ENCODE assay signal across 8 cellular contexts in genomic region chr14:54870154-54871090, GRCh38. TPM values are rescaled to one million over a fixed set of nuclear protein-coding genes. Genes with fewer than 3 reads are reported as not detected.
A peak's percentile ranks its signal among the peaks of the same experiment; 100 is the strongest.
DNase-seq lines count a peak whose midpoint lies in the region; ATAC-seq and TF ChIP-seq lines count a peak whose summit lies in the region.
"Not testable (repeated sequence)": the region's sequence is repeated elsewhere in the genome, so short reads cannot be mapped to it uniquely, and the experiment has no call there.

No MANE protein-coding gene starts in this region.

- peaks cover 42% of the 10 kb centered on the region for H3K4me1 Mint-ChIP-seq in CD4-positive, alpha-beta T cell (ENCODE audit: low read depth)
- peaks cover 16 to 62% (median 47%) of the 10 kb centered on the region in 4 donors for H3K4me1 Mint-ChIP-seq in naive thymus-derived CD8-positive, alpha-beta T cell
- peaks cover 40% of the 10 kb centered on the region for H3K4me1 Mint-ChIP-seq in stimulated activated naive CD8-positive, alpha-beta T cell treated with anti-CD3 and anti-CD28 coated beads, Interleukin-15, amount 100 ng/mL, for 72 hours

- not testable (repeated sequence) for ATAC-seq in CD4-positive, alpha-beta T cell (ENCODE audit: poor library complexity); naive thymus-derived CD8-positive, alpha-beta T cell; stimulated activated naive CD8-positive, alpha-beta T cell treated with anti-CD3 and anti-CD28 coated beads, Interleukin-15, amount 100 ng/mL, for 72 hours

- no CpG with 5 or more reads among the region's 27 CpGs for WGBS in iPS DF 6.9 (ENCODE audit: insufficient coverage, insufficient read length)

- not testable (repeated sequence) for H3K4me1 ChIP-seq in duodenal mucosa (ENCODE audit: control insufficient read depth in 1 of 2, insufficient read depth in 2 of 2, low read length in 2 of 2); iPS DF 6.9 (ENCODE audit: control insufficient read depth, insufficient read depth, low read length)

- H3K4me3 ChIP-seq in duodenal mucosa (ENCODE audit: low read depth in 1 of 2, low read length in 2 of 2) (peak overlapping the region; percentile 47 to 73), iPS DF 6.9 (ENCODE audit: low read length) (peak overlapping the region; percentile 48; the same call in 1 of the 2 replicates)

- peak in 8 of 10 experiments; percentile 17 to 61 (median 44) for DNase-seq in CD4-positive, alpha-beta T cell
- DNase-seq in M059J (ENCODE audit: low read depth) (peak; percentile 28), T follicular helper cell (ENCODE audit: low read depth) (peak; percentile 12), activated gamma-delta T cell treated with Interleukin-2 at 50 U/mL for 16 hours (peak; percentile 40)
- DNase-seq in iPS DF 6.9 (ENCODE audit: low read depth, low spot score); stimulated activated naive CD8-positive, alpha-beta T cell treated with anti-CD3 and anti-CD28 coated beads, Interleukin-15, amount 100 ng/mL, for 72 hours: not testable (repeated sequence)
- peak in 8 of 10 donors; percentile 7 to 82 (median 41) for DNase-seq in naive thymus-derived CD8-positive, alpha-beta T cell

- H3K36me3 Mint-ChIP-seq in CD4-positive, alpha-beta T cell (ENCODE audit: low read depth); naive thymus-derived CD8-positive, alpha-beta T cell: not testable (repeated sequence)

- H3K9me3 ChIP-seq in CD4-positive, alpha-beta T cell (ENCODE audit: control insufficient read depth, low read length); duodenal mucosa (ENCODE audit: control insufficient read depth in 1 of 2, low read length in 2 of 2); iPS DF 6.9 (ENCODE audit: control insufficient read depth, insufficient read depth, low read length): not testable (repeated sequence)

- POLR2A ChIA-PET in CD4-positive, alpha-beta T cell (lab: Charles Lee): interaction anchor here (0.9 to 2.0 kb wide), 2 partner anchors 11 to 31 kb away, joined by 3 to 13 read pairs; no protein-coding TSS in a partner anchor
- POLR2A ChIA-PET in naive thymus-derived CD8-positive, alpha-beta T cell (lab: Charles Lee): interaction anchor here (1.1 to 2.2 kb wide), 4 partner anchors 11 to 32 kb away, joined by 3 to 11 read pairs (median 6); partner anchors contain the start of gene GCH1

- not testable (repeated sequence) for H3K9ac ChIP-seq in duodenal mucosa (ENCODE audit: low read depth in 1 of 2, low read length in 2 of 2)

- H3K27ac Mint-ChIP-seq in CD4-positive, alpha-beta T cell: peak overlapping the region; percentile 63
- H3K27ac Mint-ChIP-seq in naive thymus-derived CD8-positive, alpha-beta T cell: peak overlapping the region in 9 of 10 donors; percentile 54 to 93 (median 81)
- not testable (repeated sequence) for H3K27ac Mint-ChIP-seq in stimulated activated naive CD8-positive, alpha-beta T cell treated with anti-CD3 and anti-CD28 coated beads, Interleukin-15, amount 100 ng/mL, for 72 hours

- not testable (repeated sequence) for H3K27ac ChIP-seq in CD4-positive, alpha-beta T cell (ENCODE audit: low read depth, low read length); duodenal mucosa (ENCODE audit: low read depth, low read length); iPS DF 6.9 (ENCODE audit: low read length)

- H3K27me3 Mint-ChIP-seq in CD4-positive, alpha-beta T cell; naive thymus-derived CD8-positive, alpha-beta T cell; stimulated activated naive CD8-positive, alpha-beta T cell treated with anti-CD3 and anti-CD28 coated beads, Interleukin-15, amount 100 ng/mL, for 72 hours: not testable (repeated sequence)

- intact Hi-C loops in CD4-positive, alpha-beta T cell (cut with DNase I, micrococcal nuclease): not testable (repeated sequence)

- not testable (repeated sequence) for TF ChIP-seq CTCF in CD4-positive, alpha-beta T cell (IDR thresholded peaks at IDR 0.05)

- CTCF ChIA-PET in CD4-positive, alpha-beta T cell (lab: Charles Lee): not testable (repeated sequence)

- peak overlapping the region; percentile 56 for H3K4me3 Mint-ChIP-seq in CD4-positive, alpha-beta T cell
- H3K4me3 Mint-ChIP-seq in naive thymus-derived CD8-positive, alpha-beta T cell: peak overlapping the region; percentile 62 to 87 (median 68)
- H3K4me3 Mint-ChIP-seq in stimulated activated naive CD8-positive, alpha-beta T cell treated with anti-CD3 and anti-CD28 coated beads, Interleukin-15, amount 100 ng/mL, for 72 hours: peak overlapping the region; percentile 49 to 76

- H3K27me3 ChIP-seq in CD4-positive, alpha-beta T cell (ENCODE audit: control insufficient read depth, insufficient read depth, low read length); duodenal mucosa (ENCODE audit: control insufficient read depth in 1 of 2, insufficient read depth in 2 of 2, low read length in 2 of 2); iPS DF 6.9 (ENCODE audit: control insufficient read depth, insufficient read depth, low read length): not testable (repeated sequence)

- not testable (repeated sequence) for H3K9me3 Mint-ChIP-seq in CD4-positive, alpha-beta T cell; naive thymus-derived CD8-positive, alpha-beta T cell; stimulated activated naive CD8-positive, alpha-beta T cell treated with anti-CD3 and anti-CD28 coated beads, Interleukin-15, amount 100 ng/mL, for 72 hours

- not testable (repeated sequence) for H3K36me3 ChIP-seq in duodenal mucosa (ENCODE audit: control insufficient read depth in 1 of 2, insufficient read depth in 2 of 2, low read length in 2 of 2); iPS DF 6.9 (ENCODE audit: control insufficient read depth, insufficient read depth, low read length)

RNA-seq across cellular contexts. Expression of gene GCH1, which starts 32.2 kb away (rescaled TPM):
- total RNA-seq in CD4-positive, alpha-beta T cell: 10 to 100 TPM; 18.4 to 20.4 TPM
- 2.9 and 5.4 TPM in 2 replicates for total RNA-seq in M059J (2014; rRNA removed; shearing (Covaris generic))
- total RNA-seq in naive thymus-derived CD8-positive, alpha-beta T cell: 10 to 100 TPM; 22.3 to 24.6 TPM
- polyA plus RNA-seq in naive thymus-derived CD8-positive, alpha-beta T cell: 10 to 100 TPM; 23.0 to 29.4 (median 24.3) TPM
